Comparison of ENCODE assay signal across 8 cellular contexts in genomic region chr16:278863-279366, GRCh38. TPM values are rescaled to one million over a fixed set of nuclear protein-coding genes. Genes with fewer than 3 reads are reported as not detected.
DNase-seq lines count a peak whose midpoint lies in the region; ATAC-seq and TF ChIP-seq lines count a peak whose summit lies in the region.

No MANE protein-coding gene starts in this region.

- H3K27me3 Mint-ChIP-seq in activated CD8-positive, alpha-beta T cell treated with anti-CD3 and anti-CD28 coated beads for 36 hours, result peaks cover 24% of the 10 kb centered on the region

- intact Hi-C loops in activated CD8-positive, alpha-beta T cell treated with anti-CD3 and anti-CD28 coated beads for 36 hours (cut with micrococcal nuclease), result no loop called here

- H3K36me3 Mint-ChIP-seq in activated CD8-positive, alpha-beta T cell treated with anti-CD3 and anti-CD28 coated beads for 36 hours (ENCODE audit: low read depth), result no peaks in the 10 kb centered on the region

- H3K4me1 Mint-ChIP-seq in activated CD8-positive, alpha-beta T cell treated with anti-CD3 and anti-CD28 coated beads for 36 hours (ENCODE audit: low read depth), result peaks cover 8% of the 10 kb centered on the region

- no peak overlapping the region for H3K4me3 Mint-ChIP-seq in activated CD8-positive, alpha-beta T cell treated with anti-CD3 and anti-CD28 coated beads for 36 hours

- POLR2A ChIA-PET in activated CD8-positive, alpha-beta T cell treated with anti-CD3 and anti-CD28 coated beads for 36 hours (lab: Charles Lee), result interaction anchor here (1.2 kb wide), 1 partner anchor 72 kb away, joined by 4 read pairs; no protein-coding TSS in a partner anchor

- H3K27ac Mint-ChIP-seq in activated CD8-positive, alpha-beta T cell treated with anti-CD3 and anti-CD28 coated beads for 36 hours, result no peak overlapping the region

- ATAC-seq in activated CD8-positive, alpha-beta T cell treated with anti-CD3 and anti-CD28 coated beads for 36 hours, result peak; percentile 90

- H3K9me3 Mint-ChIP-seq in activated CD8-positive, alpha-beta T cell treated with anti-CD3 and anti-CD28 coated beads for 36 hours, result no peaks in the 10 kb centered on the region

- CTCF ChIA-PET in activated CD8-positive, alpha-beta T cell treated with anti-CD3 and anti-CD28 coated beads for 36 hours (lab: Charles Lee), result interaction anchor here (1.1 to 1.5 kb wide), 4 partner anchors 27 to 83 kb away, joined by 3 to 4 read pairs (median 3); no protein-coding TSS in a partner anchor

- no peak for TF ChIP-seq CTCF in activated CD8-positive, alpha-beta T cell treated with anti-CD3 and anti-CD28 coated beads for 36 hours (IDR thresholded peaks at IDR 0.05)

- DNase-seq in NCI-H748 (lab: John Stamatoyannopoulos, UW; ENCODE audit: unreplicated experiment), result peak; percentile 61
- no peak for DNase-seq in NCI-H748 treated with DMSO at 0.1 percent for 48 hours (lab: John Stamatoyannopoulos, UW)
- DNase-seq in NCI-H1436 (lab: John Stamatoyannopoulos, UW), result peak; percentile 65
- peak; percentile 69 for DNase-seq in activated CD8-positive, alpha-beta T cell treated with anti-CD3 and anti-CD28 coated beads for 36 hours
- DNase-seq in kidney tubule cell (ENCODE audit: low spot score), result peak; percentile 56
- no peak for DNase-seq in Ammon's horn (ENCODE audit: low spot score)
- DNase-seq in HK-2 (ENCODE audit: unreplicated experiment), result no peak
- no peak for DNase-seq in NCI-H187 treated with DMSO at 0.1 percent for 48 hours (lab: John Stamatoyannopoulos, UW)

RNA-seq across cellular contexts. Expression of gene ARHGDIG, which starts 1.5 kb away (rescaled TPM):
- not detected for total RNA-seq in activated CD8-positive, alpha-beta T cell treated with anti-CD3 and anti-CD28 coated beads for 36 hours

RNA-seq across cellular contexts. Expression of gene RGS11, which starts 3.2 kb away (rescaled TPM):
- not detected for total RNA-seq in activated CD8-positive, alpha-beta T cell treated with anti-CD3 and anti-CD28 coated beads for 36 hours

RNA-seq across cellular contexts. Expression of gene PDIA2, which starts 4.0 kb away (rescaled TPM):
- not detected for total RNA-seq in activated CD8-positive, alpha-beta T cell treated with anti-CD3 and anti-CD28 coated beads for 36 hours

RNA-seq across cellular contexts. Expression of gene FAM234A, which starts 44.3 kb away (rescaled TPM):
- total RNA-seq in activated CD8-positive, alpha-beta T cell treated with anti-CD3 and anti-CD28 coated beads for 36 hours, result 10 to 100 TPM; 18.3 to 21.5 TPM

RNA-seq across cellular contexts. Expression of gene LUC7L, which starts 49.7 kb away (rescaled TPM):
- total RNA-seq in activated CD8-positive, alpha-beta T cell treated with anti-CD3 and anti-CD28 coated beads for 36 hours, result 10 to 100 TPM; 68.0 to 72.8 TPM

Comparison
In these comparisons a context has a peak if more than half of its experiments do, and no peak if none do; other contexts are left out.
1. DNase-seq: peak in NCI-H748 (single experiment), NCI-H1436 (single experiment), activated CD8-positive, alpha-beta T cell treated with anti-CD3 and anti-CD28 coated beads for 36 hours (single experiment) and kidney tubule cell (single experiment); none in NCI-H748 treated with DMSO at 0.1 percent for 48 hours (single experiment), Ammon's horn (single experiment), HK-2 (single experiment) and NCI-H187 treated with DMSO at 0.1 percent for 48 hours (single experiment).